ENCODE assay signal across 9 cellular contexts in genomic region chr20:53867741-53868351, GRCh38.
A peak's percentile ranks its signal among the peaks of the same experiment; 100 is the strongest.
DNase-seq lines count a peak whose midpoint lies in the region; ATAC-seq lines count a peak whose summit lies in the region.
"Had no signal": no experiment of that assay in that cellular context is flagged by ENCODE, and none has a peak within 500 bp of the region (broad histone marks: within the 10 kb centered on the region; RNA-seq: fewer than 3 reads in every experiment).

No MANE protein-coding gene starts in this region.

- H3K9ac ChIP-seq in subcutaneous abdominal adipose tissue (ENCODE audit: low read length in 5 of 5): no peak overlapping the region

- CTCF ChIA-PET in activated CD4-positive, alpha-beta T cell treated with anti-CD3 and anti-CD28 coated beads for 36 hours (lab: Charles Lee): interaction anchor here (0.6 to 1.0 kb wide), 2 partner anchors 25 to 290 kb away, joined by 3 to 4 read pairs; no protein-coding TSS in a partner anchor
- CTCF ChIA-PET in activated CD4-positive, alpha-beta memory T cell treated with anti-CD3 and anti-CD28 coated beads for 36 hours (lab: Charles Lee): no interaction called here

- H3K4me3 Mint-ChIP-seq in activated CD4-positive, alpha-beta T cell treated with anti-CD3 and anti-CD28 coated beads for 36 hours: peak overlapping the region; percentile 62
- H3K4me3 Mint-ChIP-seq in activated CD4-positive, alpha-beta memory T cell treated with anti-CD3 and anti-CD28 coated beads for 36 hours: peak overlapping the region; percentile 51
- peak overlapping the region in 1 of 5 donors; percentile 75 for H3K4me3 Mint-ChIP-seq in immature natural killer cell

- no peaks in the 10 kb centered on the region for H3K36me3 Mint-ChIP-seq in activated CD4-positive, alpha-beta T cell treated with anti-CD3 and anti-CD28 coated beads for 36 hours (ENCODE audit: low read depth)
- H3K36me3 Mint-ChIP-seq in activated CD4-positive, alpha-beta memory T cell treated with anti-CD3 and anti-CD28 coated beads for 36 hours: no peaks in the 10 kb centered on the region
- no peaks in the 10 kb centered on the region for H3K36me3 Mint-ChIP-seq in immature natural killer cell

- no peak overlapping the region for H3K4me3 ChIP-seq in subcutaneous abdominal adipose tissue (ENCODE audit: low read depth in 1 of 5, low read length in 5 of 5)

- no peaks in the 10 kb centered on the region for H3K27me3 ChIP-seq in subcutaneous abdominal adipose tissue (ENCODE audit: control insufficient read depth in 5 of 5, insufficient read depth in 4 of 5, low read length in 5 of 5)

- peak overlapping the region; percentile 79 for H3K27ac Mint-ChIP-seq in activated CD4-positive, alpha-beta T cell treated with anti-CD3 and anti-CD28 coated beads for 36 hours
- peak overlapping the region; percentile 80 for H3K27ac Mint-ChIP-seq in activated CD4-positive, alpha-beta memory T cell treated with anti-CD3 and anti-CD28 coated beads for 36 hours
- H3K27ac Mint-ChIP-seq in immature natural killer cell: peak overlapping the region in 5 of 6 donors; percentile 55 to 88 (median 65)

- no peak for ATAC-seq in activated CD4-positive, alpha-beta T cell treated with anti-CD3 and anti-CD28 coated beads for 36 hours

- H3K27ac ChIP-seq in subcutaneous abdominal adipose tissue (ENCODE audit: low read depth, low read length): peak overlapping the region; percentile 86

- H3K4me1 ChIP-seq in subcutaneous abdominal adipose tissue (ENCODE audit: control insufficient read depth in 5 of 5, insufficient read depth in 5 of 5, low read length in 5 of 5): peaks cover 4 to 31% (median 28%) of the 10 kb centered on the region in 5 donors

- no peaks in the 10 kb centered on the region for H3K9me3 ChIP-seq in subcutaneous abdominal adipose tissue (ENCODE audit: control insufficient read depth in 5 of 5, low read length in 5 of 5)

- POLR2A ChIA-PET in activated CD4-positive, alpha-beta T cell treated with anti-CD3 and anti-CD28 coated beads for 36 hours (lab: Charles Lee): no interaction called here
- POLR2A ChIA-PET in activated CD4-positive, alpha-beta memory T cell treated with anti-CD3 and anti-CD28 coated beads for 36 hours (lab: Charles Lee): interaction anchor here (0.6 kb wide), 1 partner anchor 48 kb away, joined by 3 read pairs; no protein-coding TSS in a partner anchor

- H3K27me3 Mint-ChIP-seq in activated CD4-positive, alpha-beta T cell treated with anti-CD3 and anti-CD28 coated beads for 36 hours: no peaks in the 10 kb centered on the region
- no peaks in the 10 kb centered on the region for H3K27me3 Mint-ChIP-seq in activated CD4-positive, alpha-beta memory T cell treated with anti-CD3 and anti-CD28 coated beads for 36 hours
- peaks cover 4 to 8% (median 5%) of the 10 kb centered on the region in 3 donors for H3K27me3 Mint-ChIP-seq in immature natural killer cell (ENCODE audit: low read depth in 3 of 3)

- H3K4me1 Mint-ChIP-seq in activated CD4-positive, alpha-beta T cell treated with anti-CD3 and anti-CD28 coated beads for 36 hours: peaks cover 75% of the 10 kb centered on the region
- H3K4me1 Mint-ChIP-seq in activated CD4-positive, alpha-beta memory T cell treated with anti-CD3 and anti-CD28 coated beads for 36 hours (ENCODE audit: low read depth): peaks cover 74% of the 10 kb centered on the region
- H3K4me1 Mint-ChIP-seq in immature natural killer cell: peaks cover 58 to 67% of the 10 kb centered on the region in 2 donors

- no peaks in the 10 kb centered on the region for H3K9me3 Mint-ChIP-seq in activated CD4-positive, alpha-beta T cell treated with anti-CD3 and anti-CD28 coated beads for 36 hours (ENCODE audit: low read depth)
- no peaks in the 10 kb centered on the region for H3K9me3 Mint-ChIP-seq in activated CD4-positive, alpha-beta memory T cell treated with anti-CD3 and anti-CD28 coated beads for 36 hours
- H3K9me3 Mint-ChIP-seq in immature natural killer cell: no peaks in the 10 kb centered on the region

- no peak for DNase-seq in activated CD4-positive, alpha-beta T cell treated with anti-CD3 and anti-CD28 coated beads for 36 hours
- no peak for DNase-seq in activated CD4-positive, alpha-beta T cell treated with anti-CD3 and anti-CD28 coated beads, Interleukin-2, amount 50 U/mL, for 48 hours
- no peak for DNase-seq in activated CD4-positive, alpha-beta memory T cell treated with anti-CD3 and anti-CD28 coated beads for 36 hours
- DNase-seq in immature natural killer cell (no peak), DMS53 (lab: John Stamatoyannopoulos, UW) (no peak), DMS114 treated with DMSO at 0.1 percent for 48 hours (lab: John Stamatoyannopoulos, UW; ENCODE audit: unreplicated experiment) (no peak)
- DNase-seq in activated CD8-positive, alpha-beta memory T cell treated with anti-CD3 and anti-CD28 coated beads, Interleukin-2, amount 50 U/mL, for 4 hours: no peak
- DNase-seq: kidney glomerular epithelial cell had no signal

- H3K36me3 ChIP-seq in subcutaneous abdominal adipose tissue (ENCODE audit: control insufficient read depth in 5 of 5, insufficient read depth in 5 of 5, low read length in 5 of 5): no peaks in the 10 kb centered on the region

- intact Hi-C loops in activated CD4-positive, alpha-beta T cell treated with anti-CD3 and anti-CD28 coated beads for 36 hours (cut with DNase I, micrococcal nuclease): loop anchor here (2.0 to 5.0 kb wide), 2 partner anchors 25 to 116 kb away; no protein-coding TSS in a partner anchor
- intact Hi-C loops in activated CD4-positive, alpha-beta memory T cell treated with anti-CD3 and anti-CD28 coated beads for 36 hours (cut with micrococcal nuclease): loop anchor here (5.0 kb wide), 1 partner anchor 41 kb away; no protein-coding TSS in a partner anchor
